27 cellular contexts compared by ENCODE assay signal in the genomic region with DNA sequence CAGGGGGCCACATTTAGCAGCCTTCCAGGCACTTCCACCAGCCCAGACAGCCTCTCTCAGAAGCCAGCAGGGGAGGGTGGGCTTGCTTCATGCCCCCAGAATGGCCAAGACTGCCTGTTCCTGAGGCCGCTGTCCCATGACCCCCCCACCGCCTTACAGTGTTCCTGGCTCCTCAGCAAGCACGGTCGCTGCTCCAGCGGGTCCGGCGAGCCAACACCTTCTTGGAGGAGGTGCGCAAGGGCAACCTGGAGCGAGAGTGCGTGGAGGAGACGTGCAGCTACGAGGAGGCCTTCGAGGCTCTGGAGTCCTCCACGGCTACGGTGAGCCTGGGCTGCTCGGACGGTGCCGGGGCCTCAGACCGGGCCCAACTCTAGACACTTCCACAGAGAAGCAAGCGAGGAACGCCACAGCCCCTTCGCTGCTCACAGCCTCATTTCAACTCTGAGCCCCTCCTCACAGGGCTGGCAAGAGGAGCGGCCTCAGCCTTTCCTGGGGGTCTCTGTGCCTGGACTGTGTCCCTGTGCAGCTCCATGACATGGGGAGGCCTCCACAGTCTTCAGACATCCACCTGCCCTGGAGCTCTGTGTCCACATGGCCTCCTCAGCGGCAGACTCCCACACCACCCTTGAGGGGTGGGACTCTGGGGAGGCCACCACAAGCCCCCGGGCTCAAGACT. TPM values are rescaled to one million over a fixed set of nuclear protein-coding genes. Genes with fewer than 3 reads are reported as not detected.
"Had no signal": no experiment of that assay in that cellular context is flagged by ENCODE, and none has a peak within 500 bp of the region (broad histone marks: within the 10 kb centered on the region; RNA-seq: fewer than 3 reads in every experiment).

No MANE protein-coding gene starts in this region.

- H3K27ac ChIP-seq: body of pancreas, cardiac muscle cell, left lung, ovary, psoas muscle, right atrium auricular region, transverse colon, vagina had no signal

- H3K9me3 ChIP-seq: body of pancreas, left lung, ovary, psoas muscle, right atrium auricular region, transverse colon, vagina had no signal

- H3K27me3 ChIP-seq: body of pancreas, cardiac muscle cell, left lung, ovary, right atrium auricular region, transverse colon, vagina had no signal

- H3K36me3 ChIP-seq: cardiac muscle cell, left lung, ovary, right atrium auricular region, transverse colon, vagina had no signal

- ATAC-seq: activated CD4-positive, CD25-positive, alpha-beta regulatory T cell treated with anti-CD3 and anti-CD28 coated beads, Interleukin-2, amount 50 U/mL, for 24 hours; activated CD8-positive, alpha-beta memory T cell treated with anti-CD3 and anti-CD28 coated beads, Interleukin-2, amount 10 ng/mL, durations not matched to agents 7 days and 5 days; activated CD8-positive, alpha-beta T cell treated with anti-CD3 and anti-CD28 coated beads for 36 hours; body of pancreas; left lung; naive thymus-derived CD4-positive, alpha-beta T cell had no signal

- H3K4me1 ChIP-seq: left lung, psoas muscle, right atrium auricular region, vagina had no signal

- H3K4me3 ChIP-seq: body of pancreas, cardiac muscle cell, left lung, ovary, psoas muscle, right atrium auricular region, transverse colon, vagina had no signal

- DNase-seq: activated CD4-positive, alpha-beta T cell treated with anti-CD3 and anti-CD28 coated beads, Interleukin-2, amount 10 ng/mL, durations not matched to agents 24 days and 14 days; activated CD8-positive, alpha-beta memory T cell treated with anti-CD3 and anti-CD28 coated beads, Interleukin-2, amount 10 ng/mL, durations not matched to agents 7 days and 5 days; activated CD8-positive, alpha-beta T cell treated with anti-CD3 and anti-CD28 coated beads for 36 hours; activated effector memory CD4-positive, alpha-beta T cell treated with anti-CD3 and anti-CD28 coated beads, Interleukin-2, amount 50 U/mL, for 16 hours; activated naive CD4-positive, alpha-beta T cell treated with anti-CD3 and anti-CD28 coated beads, Interleukin-2, amount 10 ng/mL, durations not matched to agents 7 days and 5 days; activated T-cell treated with anti-CD3 and anti-CD28 coated beads for 4 hours; amygdala; body of pancreas; effector CD8-positive, alpha-beta T cell; erythroblast; foreskin fibroblast; immature natural killer cell; kidney glomerular epithelial cell; naive thymus-derived CD4-positive, alpha-beta T cell; ovary; stimulated activated CD4-positive, alpha-beta T cell treated with anti-CD3 and anti-CD28 coated beads, Interleukin-4, amount 100 ng/mL, for 24 hours; transverse colon had no signal

RNA-seq across cellular contexts. Expression of a gene that starts 0.7 kb away (rescaled TPM):
- total RNA-seq: activated CD8-positive, alpha-beta memory T cell treated with anti-CD3 and anti-CD28 coated beads, Interleukin-2, amount 10 ng/mL, durations not matched to agents 7 days and 5 days; activated CD8-positive, alpha-beta T cell treated with anti-CD3 and anti-CD28 coated beads for 36 hours; body of pancreas; cardiac muscle cell; fibroblast of lung; glomerular endothelial cell; left lung; lung microvascular endothelial cell; right atrium auricular region; temporal lobe; vagina had no signal
- polyA plus RNA-seq: fibroblast of lung; immature natural killer cell; naive thymus-derived CD4-positive, alpha-beta T cell had no signal
